8 cellular contexts compared by ENCODE assay signal in the genomic region with DNA sequence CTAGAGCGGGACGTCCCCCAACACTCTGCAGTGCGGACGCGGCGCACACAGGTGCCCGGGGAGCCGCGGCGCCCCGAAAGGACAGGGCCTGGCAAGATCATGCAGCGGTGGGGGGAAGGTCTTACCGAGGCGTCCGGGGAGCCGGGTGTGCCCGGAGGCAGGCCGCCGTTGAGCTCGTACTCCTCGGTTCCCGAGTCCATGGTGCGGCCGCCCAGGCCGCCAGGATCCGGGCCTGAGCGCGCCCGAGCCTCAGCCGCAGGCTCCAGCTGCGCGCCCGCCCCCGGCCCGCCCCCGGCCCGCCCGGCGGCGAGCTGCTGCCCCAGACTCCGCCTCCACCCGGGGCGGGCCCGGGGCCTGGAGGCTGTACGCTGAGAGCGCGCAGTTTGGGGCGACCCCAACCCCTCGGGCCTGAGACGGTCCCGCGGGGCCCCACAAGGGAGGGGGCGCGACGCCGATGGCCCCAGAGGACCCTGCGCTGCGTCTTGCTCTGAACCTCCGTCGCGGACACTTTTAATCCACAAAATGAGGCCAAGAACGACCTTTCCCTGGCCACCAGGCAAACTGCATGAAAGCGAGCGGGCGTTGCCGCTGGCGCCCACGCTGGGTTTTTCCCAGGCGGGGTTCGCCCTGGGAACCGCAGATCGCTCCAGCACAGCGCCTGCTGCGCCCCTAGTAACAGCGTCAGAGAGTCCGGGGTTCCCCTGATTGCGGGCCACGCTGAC. TPM values are rescaled to one million over a fixed set of nuclear protein-coding genes. Genes with fewer than 3 reads are reported as not detected.
DNase-seq lines count a peak whose midpoint lies in the region; ATAC-seq and TF ChIP-seq lines count a peak whose summit lies in the region.

A gene with protein sequence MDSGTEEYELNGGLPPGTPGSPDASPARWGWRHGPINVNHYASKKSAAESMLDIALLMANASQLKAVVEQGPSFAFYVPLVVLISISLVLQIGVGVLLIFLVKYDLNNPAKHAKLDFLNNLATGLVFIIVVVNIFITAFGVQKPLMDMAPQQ (minus strand): TSS at position 234 of the 722 bp plus-strand sequence. CDS start 34 bp downstream, at position 200.

- no peaks in the 10 kb centered on the region for H3K9me3 Mint-ChIP-seq in activated naive CD8-positive, alpha-beta T cell (ENCODE audit: low read depth)

- H3K9me3 ChIP-seq in SK-N-MC (ENCODE audit: low read depth, low read length) (no peaks in the 10 kb centered on the region), cardiac muscle cell (ENCODE audit: low read depth) (no peaks in the 10 kb centered on the region), upper lobe of left lung (peaks cover 0 to 3% (median 0%) of the 10 kb centered on the region in 4 donors)

- peaks cover 56% of the 10 kb centered on the region for H3K4me1 Mint-ChIP-seq in activated naive CD8-positive, alpha-beta T cell (ENCODE audit: low read depth)

- intact Hi-C loops in posterior cingulate gyrus (cut with DNase I), result loop anchor here (5.0 kb wide), 1 partner anchor 37 kb away; a partner anchor contains a TSS

- peak; percentile 76 for ATAC-seq in GM19351 (IDR thresholded peaks at IDR 0.05; ENCODE audit: unreplicated experiment)
- ATAC-seq in HG03520 (IDR thresholded peaks at IDR 0.05; ENCODE audit: unreplicated experiment), result peak; percentile 57
- peak; percentile 83 to 94 for ATAC-seq in upper lobe of left lung (ENCODE audit: low FRiP score in 2 of 2)

- H3K27me3 ChIP-seq in cardiac muscle cell (no peaks in the 10 kb centered on the region), upper lobe of left lung (no peaks in the 10 kb centered on the region)

- peak within 1 kb of the TSS; percentile 85 for H3K9ac ChIP-seq in SK-N-MC (ENCODE audit: insufficient read length)

- WGBS in upper lobe of left lung, 2 donors, result 0 to 1% methylated on average over 16 to 27 of the region's 78 CpGs

- TF ChIP-seq POLR2A in upper lobe of left lung (IDR thresholded peaks at IDR 0.05), result peak in 3 of 4 donors; percentile 85 to 94 (median 93)

- TF ChIP-seq EP300 in upper lobe of left lung (IDR thresholded peaks at IDR 0.05), result peak in 2 of 4 donors; percentile 30 to 74

- no peaks in the 10 kb centered on the region for H3K27me3 Mint-ChIP-seq in activated naive CD8-positive, alpha-beta T cell

- no peak for TF ChIP-seq CTCF in cardiac muscle cell (IDR thresholded peaks at IDR 0.05; ENCODE audit: low read depth, low read length)
- TF ChIP-seq CTCF in upper lobe of left lung (IDR thresholded peaks at IDR 0.05), result peak in 4 of 6 experiments; percentile 27 to 49 (median 42)

- H3K4me1 ChIP-seq in cardiac muscle cell (ENCODE audit: low read depth), result peaks cover 8% of the 10 kb centered on the region
- H3K4me1 ChIP-seq in upper lobe of left lung, result peaks cover 51 to 65% (median 57%) of the 10 kb centered on the region in 4 donors

- peak within 1 kb of the TSS; percentile 94 for H3K4me3 ChIP-seq in SK-N-MC
- H3K4me3 ChIP-seq in cardiac muscle cell, result peak within 1 kb of the TSS; percentile 56
- H3K4me3 ChIP-seq in upper lobe of left lung, result peak within 1 kb of the TSS; percentile 58 to 97 (median 77)

- in situ Hi-C loops in Caki2 (cut with HindIII; ENCODE audit: low pct_unique_long_range_greater_than_20kb, low sequenced_read_pairs), result no loop called here

- H3K27ac Mint-ChIP-seq in activated naive CD8-positive, alpha-beta T cell, result peak within 1 kb of the TSS; percentile 92

- H3K27ac ChIP-seq in SK-N-MC (no peak within 1 kb of the TSS), cardiac muscle cell (peak within 1 kb of the TSS; percentile 63), upper lobe of left lung (peak within 1 kb of the TSS; percentile 93 to 99 (median 98))

- peak within 1 kb of the TSS; percentile 92 for H3K4me3 Mint-ChIP-seq in activated naive CD8-positive, alpha-beta T cell

- H3K36me3 ChIP-seq in SK-N-MC (ENCODE audit: insufficient read depth, low read length) (no peaks in the 10 kb centered on the region), cardiac muscle cell (no peaks in the 10 kb centered on the region), upper lobe of left lung (no peaks in the 10 kb centered on the region)

- H3K36me3 Mint-ChIP-seq in activated naive CD8-positive, alpha-beta T cell, result no peaks in the 10 kb centered on the region

- DNase-seq in Caki2 (ENCODE audit: low read depth) (peak; percentile 71), SK-N-MC (ENCODE audit: low read depth, low spot score) (no peak), cardiac muscle cell (ENCODE audit: low read depth in 1 of 2, low spot score in 1 of 2) (peak; percentile 73 to 88), posterior cingulate gyrus (peak in 7 of 10 donors; percentile 44 to 93 (median 57)), upper lobe of left lung (peak; percentile 83 to 95)

RNA-seq across cellular contexts. Expression of the gene that starts here (rescaled TPM):
- total RNA-seq in Caki2 (2014; rRNA removed; shearing (Covaris generic); ENCODE audit: low replicate concordance), result 53.5 and 59.9 TPM in 2 replicates
- total RNA-seq in cardiac muscle cell (34.6 and 52.4 TPM in 2 replicates), upper lobe of left lung (10 to 100 TPM; 35.6 to 83.9 (median 56.8) TPM)
- polyA plus RNA-seq in cardiac muscle cell, result 49.2 and 51.7 TPM in 2 replicates
